ENCODE assay signal across 22 cellular contexts in genomic region chr4:7411491-7411890, GRCh38. TPM values are rescaled to one million over a fixed set of nuclear protein-coding genes. Genes with fewer than 3 reads are reported as not detected.
"Had no signal": no experiment of that assay in that cellular context is flagged by ENCODE, and none has a peak within 500 bp of the region (broad histone marks: within the 10 kb centered on the region; RNA-seq: fewer than 3 reads in every experiment).

No MANE protein-coding gene starts in this region.

- H3K27me3 ChIP-seq: adrenal gland, MG63 had no signal

- H3K4me1 Mint-ChIP-seq: activated CD4-positive, alpha-beta T cell treated with anti-CD3 and anti-CD28 coated beads for 36 hours; activated naive CD8-positive, alpha-beta T cell treated with anti-CD3 and anti-CD28 coated beads, Interleukin-2, amount 10 ng/mL, durations not matched to agents 7 days and 5 days had no signal

- H3K4me3 Mint-ChIP-seq: activated CD4-positive, alpha-beta T cell treated with anti-CD3 and anti-CD28 coated beads for 36 hours; activated CD8-positive, alpha-beta T cell treated with anti-CD3 and anti-CD28 coated beads for 36 hours; activated naive CD8-positive, alpha-beta T cell treated with anti-CD3 and anti-CD28 coated beads, Interleukin-2, amount 10 ng/mL, durations not matched to agents 7 days and 5 days had no signal

- H3K27ac Mint-ChIP-seq: activated CD4-positive, alpha-beta T cell treated with anti-CD3 and anti-CD28 coated beads for 36 hours; activated CD8-positive, alpha-beta T cell treated with anti-CD3 and anti-CD28 coated beads for 36 hours; activated naive CD8-positive, alpha-beta T cell treated with anti-CD3 and anti-CD28 coated beads, Interleukin-2, amount 10 ng/mL, durations not matched to agents 7 days and 5 days had no signal

- H3K27ac ChIP-seq: adrenal gland, breast epithelium, VCaP had no signal

- H3K4me1 ChIP-seq: adrenal gland, breast epithelium had no signal

- H3K4me3 ChIP-seq: adrenal gland, breast epithelium, MG63 had no signal

- H3K36me3 ChIP-seq: adrenal gland, breast epithelium, MG63 had no signal

- DNase-seq: activated CD8-positive, alpha-beta T cell treated with anti-CD3 and anti-CD28 coated beads for 36 hours; activated naive CD4-positive, alpha-beta T cell treated with anti-CD3 and anti-CD28 coated beads, Interleukin-2, amount 50 U/mL, for 16 hours; anterior cingulate cortex; MG63; MV-4-11; NCI-H1105; NCI-H1436; NCI-H2029 treated with DMSO at 0.1 percent for 48 hours; NCI-H345; NCI-H510A; NCI-H526 treated with DMSO at 0.1 percent for 48 hours; NCI-H82; SIG-M5; T-helper 1 cell had no signal

- H3K36me3 Mint-ChIP-seq: activated naive CD8-positive, alpha-beta T cell treated with anti-CD3 and anti-CD28 coated beads, Interleukin-2, amount 10 ng/mL, durations not matched to agents 7 days and 5 days had no signal

- ATAC-seq: activated CD4-positive, alpha-beta T cell treated with anti-CD3 and anti-CD28 coated beads for 36 hours; activated CD8-positive, alpha-beta T cell treated with anti-CD3 and anti-CD28 coated beads for 36 hours had no signal

RNA-seq across cellular contexts. Expression of gene PSAPL1, which starts 23.2 kb away (rescaled TPM):
- total RNA-seq: activated CD4-positive, alpha-beta T cell treated with anti-CD3 and anti-CD28 coated beads for 36 hours; activated CD8-positive, alpha-beta T cell treated with anti-CD3 and anti-CD28 coated beads for 36 hours; activated naive CD8-positive, alpha-beta T cell treated with anti-CD3 and anti-CD28 coated beads, Interleukin-2, amount 10 ng/mL, durations not matched to agents 7 days and 5 days; adrenal gland; OCI-LY7; RPMI7951; T-helper 2 cell treated with Interferon-gamma antibody and Interleukin-4, amounts not matched to agents 100 ng/mL and 5 ng/mL, for 36 hours had no signal
